In genomic region chr6:131740161-131740560, GRCh38 we compare ENCODE assay signal across 16 cellular contexts. TPM values are rescaled to one million over a fixed set of nuclear protein-coding genes. Genes with fewer than 3 reads are reported as not detected.
DNase-seq lines count a peak whose midpoint lies in the region; ATAC-seq and TF ChIP-seq lines count a peak whose summit lies in the region.
"Had no signal": no experiment of that assay in that cellular context is flagged by ENCODE, and none has a peak within 500 bp of the region (broad histone marks: within the 10 kb centered on the region; RNA-seq: fewer than 3 reads in every experiment).

No MANE protein-coding gene starts in this region.

- DNase-seq in ELR (ENCODE audit: low read depth): peak; percentile 89
- peak; percentile 44 for DNase-seq in PC-3
- DNase-seq in fibroblast of mammary gland (ENCODE audit: low read depth): peak; percentile 92
- DNase-seq in WTC11 (ENCODE audit: low spot score): no peak
- no peak for DNase-seq in GM20000 (ENCODE audit: low spot score)
- no peak for DNase-seq in SK-N-SH
- DNase-seq: CD4-positive, CD25-positive, alpha-beta regulatory T cell; DMS79; H7; Kasumi-1; MV-4-11; NCI-H1417 treated with DMSO at 0.1 percent for 48 hours; NCI-H2029; NCI-H510A treated with DMSO at 0.1 percent for 48 hours; SHP77 treated with DMSO at 0.1 percent for 48 hours had no signal

- H3F3A ChIP-seq in PC-3 (ENCODE audit: low read length, unreplicated experiment): no peaks in the 10 kb centered on the region
- H3F3A ChIP-seq in SK-N-SH (replicated peaks; ENCODE audit: insufficient read depth): no peaks in the 10 kb centered on the region

- H2AFZ ChIP-seq in PC-3 (ENCODE audit: low read length) (0 out of 2 replicates have a peak overlapping the region, but pooled peaks have one; percentile 36), SK-N-SH (ENCODE audit: low read depth) (no peak overlapping the region)

- H3K36me3 ChIP-seq in PC-3 (ENCODE audit: low read depth, low read length) (no peaks in the 10 kb centered on the region), SK-N-SH (replicated peaks in 1 of 2; ENCODE audit: control insufficient read depth in 1 of 2, insufficient read depth in 2 of 2, low read length in 1 of 2) (no peaks in the 10 kb centered on the region)

- POLR2A ChIA-PET in PC-3 (lab: Charles Lee; ENCODE audit: unreplicated experiment) (no interaction called here), WTC11 (lab: Charles Lee) (interaction anchor here (0.5 kb wide), 1 partner anchor 176 kb away, joined by 3 read pairs; no protein-coding TSS in a partner anchor), SK-N-SH (lab: Yijun Ruan, JAX) (no interaction called here)

- H3K27ac ChIP-seq in PC-3 (ENCODE audit: low read length) (no peak overlapping the region), SK-N-SH (ENCODE audit: low read depth in 2 of 2, low read length in 1 of 2) (no peak overlapping the region)

- no peak for TF ChIP-seq CTCF in PC-3 (conservative IDR thresholded peaks at IDR 0.05; ENCODE audit: low read depth, low read length)
- no peak for TF ChIP-seq CTCF in fibroblast of mammary gland (conservative IDR thresholded peaks at IDR 0.05; ENCODE audit: control insufficient read depth, insufficient read depth, low read depth, low read length)
- no peak for TF ChIP-seq CTCF in WTC11 (IDR thresholded peaks at IDR 0.05)
- no peak for TF ChIP-seq CTCF in GM20000 (IDR thresholded peaks at IDR 0.05; ENCODE audit: extremely low read depth, missing control alignments)
- no peak for TF ChIP-seq CTCF in SK-N-SH (IDR thresholded peaks at IDR 0.05)

- peaks cover 12% of the 10 kb centered on the region for H3K4me1 Mint-ChIP-seq in WTC11
- H3K4me1 Mint-ChIP-seq: CD4-positive, CD25-positive, alpha-beta regulatory T cell had no signal

- no TSS peak for BruUV-seq in PC-3 (replicated peaks; lab: Mats Ljungman, UMichigan)

- H3K27me3 Mint-ChIP-seq in WTC11 (ENCODE audit: low read depth): peaks cover 12% of the 10 kb centered on the region; the same call in 1 of the 2 replicates
- H3K27me3 Mint-ChIP-seq: CD4-positive, CD25-positive, alpha-beta regulatory T cell had no signal

- H3K27me3 ChIP-seq in PC-3 (ENCODE audit: low read length): no peaks in the 10 kb centered on the region
- H3K27me3 ChIP-seq in SK-N-SH (ENCODE audit: insufficient read depth): no peaks in the 10 kb centered on the region; the same call in 1 of the 2 replicates

- no peaks in the 10 kb centered on the region for H4K20me1 ChIP-seq in PC-3 (ENCODE audit: low read length)
- no peaks in the 10 kb centered on the region for H4K20me1 ChIP-seq in SK-N-SH (ENCODE audit: insufficient read depth)

- ATAC-seq in PC-3 (peak; percentile 51; the same call in 1 of the 2 replicates), WTC11 (no peak), HG03439 (IDR thresholded peaks at IDR 0.05; ENCODE audit: unreplicated experiment) (no peak)

- no peaks in the 10 kb centered on the region for H3K9me3 Mint-ChIP-seq in WTC11

- H3K27ac Mint-ChIP-seq in WTC11: no peak overlapping the region
- H3K27ac Mint-ChIP-seq: CD4-positive, CD25-positive, alpha-beta regulatory T cell had no signal

- no peak for TF ChIP-seq EP300 in SK-N-SH (IDR thresholded peaks at IDR 0.05; ENCODE audit: borderline replicate concordance in 1 of 2, low read depth in 1 of 2, low read length in 1 of 2)

- H3K4me3 ChIP-seq in PC-3 (ENCODE audit: low read length) (no peak overlapping the region), fibroblast of mammary gland (ENCODE audit: control insufficient read depth, low read depth, low read length) (no peak overlapping the region), SK-N-SH (ENCODE audit: low read depth in 2 of 2, low read length in 1 of 2) (no peak overlapping the region)

- no peaks in the 10 kb centered on the region for H3K36me3 Mint-ChIP-seq in WTC11
- H3K36me3 Mint-ChIP-seq: CD4-positive, CD25-positive, alpha-beta regulatory T cell had no signal

- no peak overlapping the region for H3K4me3 Mint-ChIP-seq in WTC11
- H3K4me3 Mint-ChIP-seq: CD4-positive, CD25-positive, alpha-beta regulatory T cell had no signal

- no peaks in the 10 kb centered on the region for H3K79me2 ChIP-seq in PC-3 (ENCODE audit: low read length)
- no peaks in the 10 kb centered on the region for H3K79me2 ChIP-seq in SK-N-SH (ENCODE audit: insufficient read depth)

- no peaks in the 10 kb centered on the region for H3K9me3 ChIP-seq in PC-3 (ENCODE audit: low read length)
- no peaks in the 10 kb centered on the region for H3K9me3 ChIP-seq in SK-N-SH

- CTCF ChIA-PET in PC-3 (lab: Charles Lee) (no interaction called here), WTC11 (lab: Charles Lee) (no interaction called here), SK-N-SH (lab: Yijun Ruan, JAX) (no interaction called here)

- TF ChIP-seq RAD21 in SK-N-SH (IDR thresholded peaks at IDR 0.05; ENCODE audit: low read length): no peak

- WGBS in SK-N-SH (ENCODE audit: low lambda C conversion rate): 0% methylated on average over 4 of the region's 4 CpGs

- H3K4me1 ChIP-seq in PC-3 (ENCODE audit: insufficient read depth, low read length): peaks cover 4% of the 10 kb centered on the region; the same call in 1 of the 2 replicates
- no peaks in the 10 kb centered on the region for H3K4me1 ChIP-seq in SK-N-SH (ENCODE audit: control insufficient read depth in 1 of 2, insufficient read depth in 2 of 2, low read depth in 1 of 2, low read length in 1 of 2)

- intact Hi-C loops in PC-3 (cut with micrococcal nuclease): no loop called here

- no peak overlapping the region for H3K9ac ChIP-seq in PC-3 (ENCODE audit: low read length)
- no peak overlapping the region for H3K9ac ChIP-seq in SK-N-SH

- H3K4me2 ChIP-seq in PC-3 (ENCODE audit: low read length): no peak overlapping the region
- H3K4me2 ChIP-seq in SK-N-SH: no peak overlapping the region

- H3K9me2 ChIP-seq in PC-3 (replicated peaks; ENCODE audit: low read length) (no peaks in the 10 kb centered on the region), SK-N-SH (no peaks in the 10 kb centered on the region)

TF ChIP-seq in WTC11, 78 proteins besides CTCF, POLR2A, EP300 and RAD21 (continues in another document):
- TF ChIP-seq FOXP4 (CRISPR knock-in tag; IDR thresholded peaks at IDR 0.05) (no peak), MAX (CRISPR knock-in tag; IDR thresholded peaks at IDR 0.05) (no peak), IRF2 (CRISPR knock-in tag; IDR thresholded peaks at IDR 0.05; ENCODE audit: borderline replicate concordance, low read depth) (no peak)

TF ChIP-seq in SK-N-SH, 30 proteins besides CTCF, POLR2A, EP300 and RAD21 (continues in another document):
- no peak for TF ChIP-seq USF2 (IDR thresholded peaks at IDR 0.05; ENCODE audit: borderline replicate concordance, low read depth, low read length)
- no peak for TF ChIP-seq MEF2A (IDR thresholded peaks at IDR 0.05; ENCODE audit: borderline replicate concordance, low read depth)
- TF ChIP-seq FOXJ3 (CRISPR knock-in tag; IDR thresholded peaks at IDR 0.05): no peak
- TF ChIP-seq POLR2AphosphoS5 (IDR thresholded peaks at IDR 0.05; ENCODE audit: low read depth, low read length): no peak
- TF ChIP-seq GATA2 (CRISPR knock-in tag; IDR thresholded peaks at IDR 0.05): no peak
- TF ChIP-seq REST (IDR thresholded peaks at IDR 0.05; ENCODE audit: low read depth, low read length): no peak
- no peak for TF ChIP-seq YY1 (IDR thresholded peaks at IDR 0.05; ENCODE audit: low read depth)
- TF ChIP-seq RCOR1 (IDR thresholded peaks at IDR 0.05; ENCODE audit: low read length): no peak
- TF ChIP-seq USF1 (IDR thresholded peaks at IDR 0.05; ENCODE audit: borderline replicate concordance, low read depth): no peak

RNA-seq across cellular contexts. Expression of gene CTAGE9, which starts 29.3 kb away (rescaled TPM):
- total RNA-seq in PC-3 (2014; rRNA removed) (not detected in 2 replicates), WTC11 (2021) (0.09 TPM in 1 of 3 replicates, not detected in the others)
- polyA plus RNA-seq in SK-N-SH (2012; rRNA removed): not detected in 2 replicates
- polyA plus RNA-seq in SK-N-SH (2012; cell fraction: cytosol; rRNA removed): not detected in 2 replicates
- polyA plus RNA-seq in SK-N-SH (2012; cell fraction: nucleus; rRNA removed): not detected in 2 replicates
- total RNA-seq: CD4-positive, CD25-positive, alpha-beta regulatory T cell; H7 had no signal
- polyA plus RNA-seq: CD4-positive, CD25-positive, alpha-beta regulatory T cell had no signal

RNA-seq across cellular contexts. Expression of gene OR2A4, which starts 39.0 kb away (rescaled TPM):
- total RNA-seq in PC-3 (2014; rRNA removed) (0.36 and 0.86 TPM in 2 replicates), WTC11 (2021) (not detected in 3 replicates)
- not detected in 2 replicates for polyA plus RNA-seq in SK-N-SH (2012; rRNA removed)
- polyA plus RNA-seq in SK-N-SH (2012; cell fraction: cytosol; rRNA removed): not detected in 2 replicates
- polyA plus RNA-seq in SK-N-SH (2012; cell fraction: nucleus; rRNA removed): not detected in 2 replicates
- total RNA-seq: CD4-positive, CD25-positive, alpha-beta regulatory T cell; H7 had no signal
- polyA plus RNA-seq: CD4-positive, CD25-positive, alpha-beta regulatory T cell had no signal

Comparison
In these comparisons a context has a peak if more than half of its experiments do, and no peak if none do; other contexts are left out.
1. DNase-seq: peak in ELR (single experiment), PC-3 (single experiment) and fibroblast of mammary gland (single experiment); none in WTC11 (single experiment), GM20000 (single experiment) and SK-N-SH (single experiment).